Comparison of ENCODE assay signal across 8 cellular contexts in genomic region chr3:150763841-150764483, GRCh38. TPM values are rescaled to one million over a fixed set of nuclear protein-coding genes. Genes with fewer than 3 reads are reported as not detected.
A peak's percentile ranks its signal among the peaks of the same experiment; 100 is the strongest.
DNase-seq lines count a peak whose midpoint lies in the region; ATAC-seq and TF ChIP-seq lines count a peak whose summit lies in the region.

No MANE protein-coding gene starts in this region.

- H3K4me1 ChIP-seq in esophagus (ENCODE audit: control insufficient read depth in 2 of 2, insufficient read depth in 2 of 2, low read length in 1 of 2) (no peaks in the 10 kb centered on the region), mononuclear cell (ENCODE audit: insufficient read depth, low read length) (peaks cover 38% of the 10 kb centered on the region), thoracic aorta (ENCODE audit: control insufficient read depth in 1 of 2, low read depth in 2 of 2) (peaks cover 14 to 34% of the 10 kb centered on the region in 2 donors)

- H3K36me3 ChIP-seq in esophagus (ENCODE audit: control insufficient read depth in 2 of 2, insufficient read depth in 2 of 2, low read length in 1 of 2) (no peaks in the 10 kb centered on the region), thoracic aorta (no peaks in the 10 kb centered on the region)

- peak; percentile 52 for TF ChIP-seq CTCF in thoracic aorta (IDR thresholded peaks at IDR 0.05)

- H3K9me3 ChIP-seq in esophagus (ENCODE audit: control insufficient read depth in 2 of 2, insufficient read depth in 1 of 2, low read depth in 1 of 2, low read length in 1 of 2) (no peaks in the 10 kb centered on the region), mononuclear cell (ENCODE audit: low read depth, low read length) (no peaks in the 10 kb centered on the region), thoracic aorta (no peaks in the 10 kb centered on the region)

- H3K27me3 ChIP-seq in esophagus (ENCODE audit: control insufficient read depth in 1 of 2, insufficient read depth in 2 of 2, low read length in 2 of 2) (no peaks in the 10 kb centered on the region), mononuclear cell (ENCODE audit: insufficient read depth, low read length) (no peaks in the 10 kb centered on the region), thoracic aorta (replicated peaks; ENCODE audit: insufficient read depth) (no peaks in the 10 kb centered on the region)

- 5 to 6% methylated on average over 27 of the region's 27 CpGs for WGBS in esophagus, 2 donors

- ATAC-seq in HG02885 (IDR thresholded peaks at IDR 0.05; ENCODE audit: poor library complexity, unreplicated experiment) (peak; percentile 11), thoracic aorta (ENCODE audit: insufficient number of reproducible peaks, low FRiP score, low read depth) (peak; percentile 27)

- H3K27ac ChIP-seq in esophagus (ENCODE audit: low read depth in 2 of 2, low read length in 1 of 2) (peak overlapping the region; percentile 97), thoracic aorta (peak overlapping the region; percentile 92 to 94)

- DNase-seq in 8988T (peak; percentile 61), NCI-H2196 (lab: John Stamatoyannopoulos, UW; ENCODE audit: unreplicated experiment) (peak; percentile 53), thoracic aorta (ENCODE audit: low spot score) (peak; percentile 27)
- DNase-seq in activated CD8-positive, alpha-beta memory T cell treated with anti-CD3 and anti-CD28 coated beads, Interleukin-2, amount 50 U/mL, for 4 hours = peak; percentile 53

- H3K4me3 ChIP-seq in GM08714 (ENCODE audit: low read length) (peak overlapping the region; percentile 94), esophagus (ENCODE audit: low read depth in 1 of 2, low read length in 2 of 2) (peak overlapping the region; percentile 77 to 87), mononuclear cell (ENCODE audit: low read length) (peak overlapping the region; percentile 89), thoracic aorta (peak overlapping the region; percentile 84)

RNA-seq across cellular contexts. Expression of gene SIAH2, which starts 1.0 kb away (rescaled TPM):
- polyA plus RNA-seq in esophagus = 10 to 100 TPM; 16.3 to 32.4 TPM
- total RNA-seq in mononuclear cell = 44.0 TPM
- 10 to 100 TPM; 36.2 to 54.6 TPM for total RNA-seq in thoracic aorta

Comparison
In these comparisons a context has a peak if more than half of its experiments do, and no peak if none do; other contexts are left out.
1. Peak in every context shown above with its lines: DNase-seq, ATAC-seq, H3K4me3 ChIP-seq and H3K27ac ChIP-seq.